20 cellular contexts compared by ENCODE assay signal in the genomic region with DNA sequence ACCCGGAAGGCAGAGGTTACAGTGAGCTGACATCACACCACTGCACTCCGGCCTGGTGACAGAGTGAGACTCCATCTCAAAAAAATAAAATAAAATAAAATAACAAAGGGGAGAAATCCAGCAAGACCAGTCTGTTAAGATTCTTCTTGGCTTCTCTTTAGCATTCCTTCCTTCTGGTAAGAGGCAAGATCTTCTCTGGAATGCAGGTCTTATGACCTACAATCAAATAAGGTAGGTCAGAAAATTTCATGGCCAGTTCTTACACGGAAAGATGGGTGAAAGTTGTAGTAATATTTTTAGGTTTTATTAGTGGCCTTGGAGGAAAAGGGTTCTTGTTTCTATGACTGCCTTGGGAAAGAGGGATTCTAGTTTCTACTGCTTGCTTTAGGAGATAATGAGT.
"Had no signal": no experiment of that assay in that cellular context is flagged by ENCODE, and none has a peak within 500 bp of the region (broad histone marks: within the 10 kb centered on the region; RNA-seq: fewer than 3 reads in every experiment).

No MANE protein-coding gene starts in this region.

- H3K4me3 ChIP-seq: dorsolateral prefrontal cortex, lower lobe of right lung, neural progenitor cell, ovary, spleen, upper lobe of right lung had no signal

- H3K36me3 ChIP-seq: lower lobe of right lung, neural progenitor cell, ovary, spleen, upper lobe of right lung had no signal

- H3K27ac Mint-ChIP-seq: activated CD4-positive, alpha-beta memory T cell treated with anti-CD3 and anti-CD28 coated beads for 36 hours; activated CD4-positive, alpha-beta T cell treated with anti-CD3 and anti-CD28 coated beads for 36 hours; activated CD8-positive, alpha-beta memory T cell treated with anti-CD3 and anti-CD28 coated beads, Interleukin-2, amount 10 ng/mL, durations not matched to agents 7 days and 5 days; neural progenitor cell; stimulated activated naive CD8-positive, alpha-beta T cell treated with anti-CD3 and anti-CD28 coated beads, Interleukin-15, Interleukin-2, amounts not matched to agents 100 ng/mL and 50 ng/mL, for 24 hours had no signal

- H3K4me2 ChIP-seq: neural progenitor cell had no signal

- H3K9me3 ChIP-seq: lower lobe of right lung, ovary, upper lobe of right lung had no signal

- H3K4me1 Mint-ChIP-seq: activated CD4-positive, alpha-beta T cell treated with anti-CD3 and anti-CD28 coated beads for 36 hours; activated CD8-positive, alpha-beta memory T cell treated with anti-CD3 and anti-CD28 coated beads, Interleukin-2, amount 10 ng/mL, durations not matched to agents 7 days and 5 days; naive B cell; neural progenitor cell had no signal

- H3K27me3 ChIP-seq: dorsolateral prefrontal cortex, neural progenitor cell, ovary, spleen, upper lobe of right lung had no signal

- H3K27ac ChIP-seq: dorsolateral prefrontal cortex, lower lobe of right lung, neural progenitor cell, ovary, spleen, upper lobe of right lung, VCaP had no signal

- H3K4me1 ChIP-seq: lower lobe of right lung, neural progenitor cell, spleen, upper lobe of right lung had no signal

- H3K9ac ChIP-seq: neural progenitor cell had no signal

- H3K36me3 Mint-ChIP-seq: activated CD4-positive, alpha-beta memory T cell treated with anti-CD3 and anti-CD28 coated beads for 36 hours; activated CD8-positive, alpha-beta memory T cell treated with anti-CD3 and anti-CD28 coated beads, Interleukin-2, amount 10 ng/mL, durations not matched to agents 7 days and 5 days; naive B cell had no signal

- H3K9me3 Mint-ChIP-seq: stimulated activated naive CD8-positive, alpha-beta T cell treated with anti-CD3 and anti-CD28 coated beads, Interleukin-15, Interleukin-2, amounts not matched to agents 100 ng/mL and 50 ng/mL, for 24 hours had no signal

- H3K27me3 Mint-ChIP-seq: activated CD4-positive, alpha-beta memory T cell treated with anti-CD3 and anti-CD28 coated beads for 36 hours; activated CD4-positive, alpha-beta T cell treated with anti-CD3 and anti-CD28 coated beads for 36 hours; activated CD8-positive, alpha-beta memory T cell treated with anti-CD3 and anti-CD28 coated beads, Interleukin-2, amount 10 ng/mL, durations not matched to agents 7 days and 5 days; naive B cell; stimulated activated naive CD8-positive, alpha-beta T cell treated with anti-CD3 and anti-CD28 coated beads, Interleukin-15, Interleukin-2, amounts not matched to agents 100 ng/mL and 50 ng/mL, for 24 hours had no signal

- DNase-seq: activated CD4-positive, alpha-beta memory T cell treated with anti-CD3 and anti-CD28 coated beads for 36 hours; activated CD4-positive, alpha-beta T cell treated with anti-CD3 and anti-CD28 coated beads for 36 hours; activated CD8-positive, alpha-beta memory T cell treated with anti-CD3 and anti-CD28 coated beads, Interleukin-2, amount 10 ng/mL, durations not matched to agents 7 days and 5 days; activated naive CD4-positive, alpha-beta T cell treated with anti-CD3 and anti-CD28 coated beads, Interleukin-2, amount 50 U/mL, for 16 hours; activated T-cell treated with anti-CD3 and anti-CD28 coated beads, Interleukin-2, amount 50 U/mL, for 1 hour; dorsolateral prefrontal cortex; hypothalamus; left cardiac atrium; lower lobe of right lung; naive B cell; ovary; spleen; T-helper 1 cell; T1000; upper lobe of right lung had no signal

- ATAC-seq: activated CD4-positive, alpha-beta T cell treated with anti-CD3 and anti-CD28 coated beads for 36 hours; activated CD8-positive, alpha-beta memory T cell treated with anti-CD3 and anti-CD28 coated beads, Interleukin-2, amount 10 ng/mL, durations not matched to agents 7 days and 5 days; esophagus mucosa; left cardiac atrium; lower lobe of right lung; sciatic nerve; upper lobe of right lung had no signal

- H2AFZ ChIP-seq: neural progenitor cell had no signal

- H3K4me3 Mint-ChIP-seq: activated CD4-positive, alpha-beta memory T cell treated with anti-CD3 and anti-CD28 coated beads for 36 hours; activated CD4-positive, alpha-beta T cell treated with anti-CD3 and anti-CD28 coated beads for 36 hours; activated CD8-positive, alpha-beta memory T cell treated with anti-CD3 and anti-CD28 coated beads, Interleukin-2, amount 10 ng/mL, durations not matched to agents 7 days and 5 days; naive B cell; neural progenitor cell; stimulated activated naive CD8-positive, alpha-beta T cell treated with anti-CD3 and anti-CD28 coated beads, Interleukin-15, Interleukin-2, amounts not matched to agents 100 ng/mL and 50 ng/mL, for 24 hours had no signal
